Comparison of ENCODE assay signal across 1 cellular context in the genomic region with DNA sequence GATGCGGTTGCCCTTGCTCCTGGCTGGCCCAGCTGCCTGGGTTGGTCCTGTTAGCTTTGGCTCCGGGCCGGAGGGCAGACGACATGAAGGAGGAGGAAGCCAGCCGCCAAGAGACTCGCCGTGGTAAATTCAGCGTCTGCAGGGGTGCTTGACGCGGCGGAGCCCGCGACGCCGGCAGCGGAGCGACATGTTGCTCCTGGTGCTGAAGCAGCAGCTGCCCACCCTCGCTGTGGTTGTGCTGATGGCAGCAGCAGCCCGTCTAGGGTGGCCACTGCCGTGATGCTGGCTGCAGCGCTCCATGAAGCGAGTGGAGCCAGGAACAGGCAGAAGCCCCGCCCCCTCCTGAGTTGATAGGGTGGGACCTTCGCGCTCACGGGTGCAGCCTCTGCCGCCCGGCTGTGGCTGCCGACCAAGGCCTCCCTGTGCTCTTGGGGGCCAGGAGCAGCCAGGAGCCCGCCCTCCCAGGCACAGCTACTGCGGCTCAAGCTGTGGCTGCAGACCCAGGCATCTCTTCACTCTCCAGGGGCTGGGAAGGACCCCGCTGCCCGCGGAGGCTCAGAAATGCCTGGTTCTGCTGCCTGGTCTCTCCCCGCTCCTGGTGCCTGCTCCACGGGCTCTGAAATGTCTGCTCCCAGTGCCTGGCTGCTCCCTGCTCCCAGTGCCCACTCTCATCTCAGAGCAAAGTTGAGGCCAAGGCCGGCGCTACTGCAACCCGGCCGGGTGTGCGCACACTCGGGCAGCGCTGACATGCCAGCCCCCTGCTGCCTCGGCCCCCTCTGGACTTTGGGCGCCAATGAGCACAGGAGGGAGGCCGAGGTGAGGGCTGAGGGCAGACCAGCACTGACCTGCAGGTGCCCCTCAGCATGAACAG.
A peak's percentile ranks its signal among the peaks of the same experiment; 100 is the strongest.
TF ChIP-seq lines count a peak whose summit lies in the region.

No MANE protein-coding gene starts in this region.

TF ChIP-seq in WTC11, 78 proteins besides CTCF, POLR2A, EP300 and RAD21 (continued from another document):
- TF ChIP-seq ZNF281 (CRISPR knock-in tag; IDR thresholded peaks at IDR 0.05), result no peak; the same call in 1 of the 2 replicates
- TF ChIP-seq, protein P1, sequence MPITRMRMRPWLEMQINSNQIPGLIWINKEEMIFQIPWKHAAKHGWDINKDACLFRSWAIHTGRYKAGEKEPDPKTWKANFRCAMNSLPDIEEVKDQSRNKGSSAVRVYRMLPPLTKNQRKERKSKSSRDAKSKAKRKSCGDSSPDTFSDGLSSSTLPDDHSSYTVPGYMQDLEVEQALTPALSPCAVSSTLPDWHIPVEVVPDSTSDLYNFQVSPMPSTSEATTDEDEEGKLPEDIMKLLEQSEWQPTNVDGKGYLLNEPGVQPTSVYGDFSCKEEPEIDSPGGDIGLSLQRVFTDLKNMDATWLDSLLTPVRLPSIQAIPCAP (CRISPR knock-in tag; IDR thresholded peaks at IDR 0.05), result peak; percentile 62; the same call in 1 of the 2 replicates
- TF ChIP-seq EMX1 (CRISPR knock-in tag; IDR thresholded peaks at IDR 0.05), result no peak
- TF ChIP-seq, protein P2, sequence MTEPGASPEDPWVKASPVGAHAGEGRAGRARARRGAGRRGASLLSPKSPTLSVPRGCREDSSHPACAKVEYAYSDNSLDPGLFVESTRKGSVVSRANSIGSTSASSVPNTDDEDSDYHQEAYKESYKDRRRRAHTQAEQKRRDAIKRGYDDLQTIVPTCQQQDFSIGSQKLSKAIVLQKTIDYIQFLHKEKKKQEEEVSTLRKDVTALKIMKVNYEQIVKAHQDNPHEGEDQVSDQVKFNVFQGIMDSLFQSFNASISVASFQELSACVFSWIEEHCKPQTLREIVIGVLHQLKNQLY (CRISPR knock-in tag; IDR thresholded peaks at IDR 0.05), result peak; percentile 76; the same call in 1 of the 2 replicates
- TF ChIP-seq, protein P3, sequence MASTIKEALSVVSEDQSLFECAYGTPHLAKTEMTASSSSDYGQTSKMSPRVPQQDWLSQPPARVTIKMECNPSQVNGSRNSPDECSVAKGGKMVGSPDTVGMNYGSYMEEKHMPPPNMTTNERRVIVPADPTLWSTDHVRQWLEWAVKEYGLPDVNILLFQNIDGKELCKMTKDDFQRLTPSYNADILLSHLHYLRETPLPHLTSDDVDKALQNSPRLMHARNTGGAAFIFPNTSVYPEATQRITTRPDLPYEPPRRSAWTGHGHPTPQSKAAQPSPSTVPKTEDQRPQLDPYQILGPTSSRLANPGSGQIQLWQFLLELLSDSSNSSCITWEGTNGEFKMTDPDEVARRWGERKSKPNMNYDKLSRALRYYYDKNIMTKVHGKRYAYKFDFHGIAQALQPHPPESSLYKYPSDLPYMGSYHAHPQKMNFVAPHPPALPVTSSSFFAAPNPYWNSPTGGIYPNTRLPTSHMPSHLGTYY (CRISPR knock-in tag; IDR thresholded peaks at IDR 0.05), result no peak
- TF ChIP-seq ELF4 (CRISPR knock-in tag; IDR thresholded peaks at IDR 0.05; ENCODE audit: low read depth), result no peak
- no peak for TF ChIP-seq RORB (CRISPR knock-in tag; IDR thresholded peaks at IDR 0.05)
- no peak for TF ChIP-seq RELA (CRISPR knock-in tag; IDR thresholded peaks at IDR 0.05; ENCODE audit: borderline replicate concordance)
- TF ChIP-seq TEAD4 (CRISPR knock-in tag; IDR thresholded peaks at IDR 0.05), result 0 out of 2 replicates have a peak, but pooled peaks have one; percentile 11
- TF ChIP-seq ZNF219 (CRISPR knock-in tag; IDR thresholded peaks at IDR 0.05; ENCODE audit: borderline replicate concordance), result no peak
- TF ChIP-seq, protein P4, sequence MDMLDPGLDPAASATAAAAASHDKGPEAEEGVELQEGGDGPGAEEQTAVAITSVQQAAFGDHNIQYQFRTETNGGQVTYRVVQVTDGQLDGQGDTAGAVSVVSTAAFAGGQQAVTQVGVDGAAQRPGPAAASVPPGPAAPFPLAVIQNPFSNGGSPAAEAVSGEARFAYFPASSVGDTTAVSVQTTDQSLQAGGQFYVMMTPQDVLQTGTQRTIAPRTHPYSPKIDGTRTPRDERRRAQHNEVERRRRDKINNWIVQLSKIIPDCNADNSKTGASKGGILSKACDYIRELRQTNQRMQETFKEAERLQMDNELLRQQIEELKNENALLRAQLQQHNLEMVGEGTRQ (CRISPR knock-in tag; IDR thresholded peaks at IDR 0.05), result no peak
- TF ChIP-seq NFYB (CRISPR knock-in tag; conservative IDR thresholded peaks at IDR 0.05; ENCODE audit: low read depth), result no peak
- no peak for TF ChIP-seq ZNF416 (CRISPR knock-in tag; IDR thresholded peaks at IDR 0.05)
- TF ChIP-seq JUN (CRISPR knock-in tag; IDR thresholded peaks at IDR 0.05), result no peak
- TF ChIP-seq ZNF232 (CRISPR knock-in tag; IDR thresholded peaks at IDR 0.05), result peak; percentile 86; the same call in 1 of the 2 replicates
- TF ChIP-seq, protein P5, sequence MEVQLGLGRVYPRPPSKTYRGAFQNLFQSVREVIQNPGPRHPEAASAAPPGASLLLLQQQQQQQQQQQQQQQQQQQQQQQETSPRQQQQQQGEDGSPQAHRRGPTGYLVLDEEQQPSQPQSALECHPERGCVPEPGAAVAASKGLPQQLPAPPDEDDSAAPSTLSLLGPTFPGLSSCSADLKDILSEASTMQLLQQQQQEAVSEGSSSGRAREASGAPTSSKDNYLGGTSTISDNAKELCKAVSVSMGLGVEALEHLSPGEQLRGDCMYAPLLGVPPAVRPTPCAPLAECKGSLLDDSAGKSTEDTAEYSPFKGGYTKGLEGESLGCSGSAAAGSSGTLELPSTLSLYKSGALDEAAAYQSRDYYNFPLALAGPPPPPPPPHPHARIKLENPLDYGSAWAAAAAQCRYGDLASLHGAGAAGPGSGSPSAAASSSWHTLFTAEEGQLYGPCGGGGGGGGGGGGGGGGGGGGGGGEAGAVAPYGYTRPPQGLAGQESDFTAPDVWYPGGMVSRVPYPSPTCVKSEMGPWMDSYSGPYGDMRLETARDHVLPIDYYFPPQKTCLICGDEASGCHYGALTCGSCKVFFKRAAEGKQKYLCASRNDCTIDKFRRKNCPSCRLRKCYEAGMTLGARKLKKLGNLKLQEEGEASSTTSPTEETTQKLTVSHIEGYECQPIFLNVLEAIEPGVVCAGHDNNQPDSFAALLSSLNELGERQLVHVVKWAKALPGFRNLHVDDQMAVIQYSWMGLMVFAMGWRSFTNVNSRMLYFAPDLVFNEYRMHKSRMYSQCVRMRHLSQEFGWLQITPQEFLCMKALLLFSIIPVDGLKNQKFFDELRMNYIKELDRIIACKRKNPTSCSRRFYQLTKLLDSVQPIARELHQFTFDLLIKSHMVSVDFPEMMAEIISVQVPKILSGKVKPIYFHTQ (CRISPR knock-in tag; IDR thresholded peaks at IDR 0.05), result no peak
- no peak for TF ChIP-seq PRRX2 (CRISPR knock-in tag; IDR thresholded peaks at IDR 0.05)
- TF ChIP-seq ZNF512 (CRISPR knock-in tag; IDR thresholded peaks at IDR 0.05; ENCODE audit: borderline replicate concordance), result no peak
- TF ChIP-seq CREM (CRISPR knock-in tag; IDR thresholded peaks at IDR 0.05), result peak; percentile 72; the same call in 1 of the 2 replicates
- TF ChIP-seq, protein P6, sequence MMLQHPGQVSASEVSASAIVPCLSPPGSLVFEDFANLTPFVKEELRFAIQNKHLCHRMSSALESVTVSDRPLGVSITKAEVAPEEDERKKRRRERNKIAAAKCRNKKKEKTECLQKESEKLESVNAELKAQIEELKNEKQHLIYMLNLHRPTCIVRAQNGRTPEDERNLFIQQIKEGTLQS (CRISPR knock-in tag; conservative IDR thresholded peaks at IDR 0.05), result no peak
- no peak for TF ChIP-seq NR3C1 (CRISPR knock-in tag; conservative IDR thresholded peaks at IDR 0.05; ENCODE audit: low read depth)
- TF ChIP-seq, protein P7, sequence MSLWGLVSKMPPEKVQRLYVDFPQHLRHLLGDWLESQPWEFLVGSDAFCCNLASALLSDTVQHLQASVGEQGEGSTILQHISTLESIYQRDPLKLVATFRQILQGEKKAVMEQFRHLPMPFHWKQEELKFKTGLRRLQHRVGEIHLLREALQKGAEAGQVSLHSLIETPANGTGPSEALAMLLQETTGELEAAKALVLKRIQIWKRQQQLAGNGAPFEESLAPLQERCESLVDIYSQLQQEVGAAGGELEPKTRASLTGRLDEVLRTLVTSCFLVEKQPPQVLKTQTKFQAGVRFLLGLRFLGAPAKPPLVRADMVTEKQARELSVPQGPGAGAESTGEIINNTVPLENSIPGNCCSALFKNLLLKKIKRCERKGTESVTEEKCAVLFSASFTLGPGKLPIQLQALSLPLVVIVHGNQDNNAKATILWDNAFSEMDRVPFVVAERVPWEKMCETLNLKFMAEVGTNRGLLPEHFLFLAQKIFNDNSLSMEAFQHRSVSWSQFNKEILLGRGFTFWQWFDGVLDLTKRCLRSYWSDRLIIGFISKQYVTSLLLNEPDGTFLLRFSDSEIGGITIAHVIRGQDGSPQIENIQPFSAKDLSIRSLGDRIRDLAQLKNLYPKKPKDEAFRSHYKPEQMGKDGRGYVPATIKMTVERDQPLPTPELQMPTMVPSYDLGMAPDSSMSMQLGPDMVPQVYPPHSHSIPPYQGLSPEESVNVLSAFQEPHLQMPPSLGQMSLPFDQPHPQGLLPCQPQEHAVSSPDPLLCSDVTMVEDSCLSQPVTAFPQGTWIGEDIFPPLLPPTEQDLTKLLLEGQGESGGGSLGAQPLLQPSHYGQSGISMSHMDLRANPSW (CRISPR knock-in tag; conservative IDR thresholded peaks at IDR 0.05; ENCODE audit: low read depth), result no peak
- TF ChIP-seq ETV6 (CRISPR knock-in tag; IDR thresholded peaks at IDR 0.05), result peak; percentile 42; the same call in 1 of the 2 replicates
- TF ChIP-seq FOXJ3 (CRISPR knock-in tag; IDR thresholded peaks at IDR 0.05; ENCODE audit: borderline replicate concordance), result no peak
- TF ChIP-seq FOXP4 (CRISPR knock-in tag; IDR thresholded peaks at IDR 0.05), result peak; percentile 84; the same call in 1 of the 2 replicates
- no peak for TF ChIP-seq IRF2 (CRISPR knock-in tag; IDR thresholded peaks at IDR 0.05; ENCODE audit: borderline replicate concordance, low read depth)
- TF ChIP-seq CBFB (CRISPR knock-in tag; IDR thresholded peaks at IDR 0.05; ENCODE audit: low read depth), result no peak
- TF ChIP-seq, protein P8, sequence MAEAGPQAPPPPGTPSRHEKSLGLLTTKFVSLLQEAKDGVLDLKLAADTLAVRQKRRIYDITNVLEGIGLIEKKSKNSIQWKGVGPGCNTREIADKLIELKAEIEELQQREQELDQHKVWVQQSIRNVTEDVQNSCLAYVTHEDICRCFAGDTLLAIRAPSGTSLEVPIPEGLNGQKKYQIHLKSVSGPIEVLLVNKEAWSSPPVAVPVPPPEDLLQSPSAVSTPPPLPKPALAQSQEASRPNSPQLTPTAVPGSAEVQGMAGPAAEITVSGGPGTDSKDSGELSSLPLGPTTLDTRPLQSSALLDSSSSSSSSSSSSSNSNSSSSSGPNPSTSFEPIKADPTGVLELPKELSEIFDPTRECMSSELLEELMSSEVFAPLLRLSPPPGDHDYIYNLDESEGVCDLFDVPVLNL (CRISPR knock-in tag; IDR thresholded peaks at IDR 0.05; ENCODE audit: borderline replicate concordance, low read depth), result no peak
- TF ChIP-seq ZBTB43 (CRISPR knock-in tag; IDR thresholded peaks at IDR 0.05), result no peak
- peak; percentile 90 for TF ChIP-seq FOXP1 (CRISPR knock-in tag; IDR thresholded peaks at IDR 0.05; ENCODE audit: borderline replicate concordance)
